8 cellular contexts compared by ENCODE assay signal in the genomic region with DNA sequence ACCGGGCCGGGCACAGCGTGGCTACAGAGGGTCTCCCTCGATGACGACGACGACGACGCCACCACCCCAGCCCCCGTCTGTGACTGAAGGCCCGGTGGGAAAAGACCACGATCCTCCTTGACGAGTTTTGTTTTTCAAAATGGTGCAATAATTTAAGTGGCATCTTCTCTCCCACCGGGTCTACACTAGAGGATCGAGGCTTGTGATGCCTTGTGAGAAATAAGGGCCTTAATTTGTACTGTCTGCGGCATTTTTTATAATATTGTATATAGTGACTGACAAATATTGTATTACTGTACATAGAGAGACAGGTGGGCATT. TPM values are rescaled to one million over a fixed set of nuclear protein-coding genes. Genes with fewer than 3 reads are reported as not detected.
A peak's percentile ranks its signal among the peaks of the same experiment; 100 is the strongest.
DNase-seq lines count a peak whose midpoint lies in the region; ATAC-seq and TF ChIP-seq lines count a peak whose summit lies in the region.
"Had no signal": no experiment of that assay in that cellular context is flagged by ENCODE, and none has a peak within 500 bp of the region (broad histone marks: within the 10 kb centered on the region; RNA-seq: fewer than 3 reads in every experiment).

No MANE protein-coding gene starts in this region.

- H3K36me3 ChIP-seq in GM23248 (ENCODE audit: low read depth), result peaks cover 23% of the 10 kb centered on the region

- in situ Hi-C loops in GM23248 (cut with MboI) (no loop called here), GM13977 (cut with MboI; ENCODE audit: low pct_unique_long_range_greater_than_20kb, low sequenced_read_pairs, unreplicated experiment) (no loop called here)

- no peaks in the 10 kb centered on the region for H4K20me1 ChIP-seq in GM23248 (ENCODE audit: insufficient read depth)

- no peak overlapping the region for H2AFZ ChIP-seq in GM23248

- H3K4me3 ChIP-seq in GM23248, result peak overlapping the region; percentile 94
- H3K4me3 ChIP-seq in iPS-11a (ENCODE audit: low read depth, low read length), result peak overlapping the region; percentile 20

- peaks cover 29% of the 10 kb centered on the region for H3K79me2 ChIP-seq in GM23248 (ENCODE audit: insufficient read depth)

- CTCF ChIA-PET in activated CD4-positive, alpha-beta memory T cell treated with anti-CD3 and anti-CD28 coated beads for 36 hours (lab: Charles Lee), result interaction anchor here (1.3 to 4.5 kb wide), 3 partner anchors 15 to 56 kb away, joined by 3 to 24 read pairs (median 8); no protein-coding TSS in a partner anchor

- no peaks in the 10 kb centered on the region for H3K9me2 ChIP-seq in GM23248 (ENCODE audit: insufficient read depth)

- POLR2A ChIA-PET in activated CD4-positive, alpha-beta memory T cell treated with anti-CD3 and anti-CD28 coated beads for 36 hours (lab: Charles Lee), result interaction anchor here (2.0 kb wide), 1 partner anchor 15 kb away, joined by 16 read pairs; no protein-coding TSS in a partner anchor

- no peak for TF ChIP-seq CTCF in GM13977 (IDR thresholded peaks at IDR 0.05; ENCODE audit: extremely low read depth, insufficient read depth, missing control alignments)

- WGBS in GM23248 (ENCODE audit: low coverage in 1 of 2, low lambda C conversion rate in 2 of 2, missing lambda C conversion rate in 2 of 2), 2 experiments, result 84 to 89% methylated on average over 16 of the region's 16 CpGs

- intact Hi-C loops in activated CD4-positive, alpha-beta memory T cell treated with anti-CD3 and anti-CD28 coated beads for 36 hours (cut with micrococcal nuclease), result loop anchor here (5.0 to 10.0 kb wide), 3 partner anchors 45 to 252 kb away; partner anchors contain the start of gene TPM4

- peaks cover 46% of the 10 kb centered on the region for H3F3A ChIP-seq in GM23248 (ENCODE audit: insufficient read depth)

- H3K4me1 Mint-ChIP-seq in activated CD4-positive, alpha-beta memory T cell treated with anti-CD3 and anti-CD28 coated beads for 36 hours (ENCODE audit: low read depth), result peaks cover 52% of the 10 kb centered on the region
- H3K4me1 Mint-ChIP-seq in stimulated activated memory B cell treated with anti-CD40 and anti-IgM and Interleukin-4, amounts not matched to agents 10 μg/mL and 1 μg/mL and 100 μg/mL, for 72 hours, result peaks cover 83% of the 10 kb centered on the region

- peak overlapping the region; percentile 81 for H3K27ac ChIP-seq in GM23248
- H3K27ac ChIP-seq: SK-N-MC had no signal

- peak overlapping the region; percentile 48 for H3K4me3 Mint-ChIP-seq in activated CD4-positive, alpha-beta memory T cell treated with anti-CD3 and anti-CD28 coated beads for 36 hours
- H3K4me3 Mint-ChIP-seq in stimulated activated memory B cell treated with anti-CD40 and anti-IgM and Interleukin-4, amounts not matched to agents 10 μg/mL and 1 μg/mL and 100 μg/mL, for 72 hours, result peak overlapping the region; percentile 89

- H3K4me2 ChIP-seq in GM23248 (ENCODE audit: unreplicated experiment), result peak overlapping the region; percentile 89

- peak; percentile 28 for DNase-seq in GM23248
- no peak for DNase-seq in activated CD4-positive, alpha-beta memory T cell treated with anti-CD3 and anti-CD28 coated beads for 36 hours
- DNase-seq in GM13977 (ENCODE audit: low spot score), result no peak
- DNase-seq in NCI-H1105 (lab: John Stamatoyannopoulos, UW), result no peak

- no peaks in the 10 kb centered on the region for H3K9me3 Mint-ChIP-seq in activated CD4-positive, alpha-beta memory T cell treated with anti-CD3 and anti-CD28 coated beads for 36 hours
- H3K9me3 Mint-ChIP-seq in stimulated activated memory B cell treated with anti-CD40 and anti-IgM and Interleukin-4, amounts not matched to agents 10 μg/mL and 1 μg/mL and 100 μg/mL, for 72 hours, result no peaks in the 10 kb centered on the region

- H3K4me1 ChIP-seq in GM23248 (ENCODE audit: insufficient read depth), result peaks cover 38% of the 10 kb centered on the region

- no peaks in the 10 kb centered on the region for H3K27me3 ChIP-seq in GM23248 (replicated peaks; ENCODE audit: insufficient read depth)

- H3K9me3 ChIP-seq in GM23248 (ENCODE audit: low read depth), result no peaks in the 10 kb centered on the region

- peaks cover 12% of the 10 kb centered on the region for H3K36me3 Mint-ChIP-seq in activated CD4-positive, alpha-beta memory T cell treated with anti-CD3 and anti-CD28 coated beads for 36 hours
- peaks cover 27% of the 10 kb centered on the region for H3K36me3 Mint-ChIP-seq in stimulated activated memory B cell treated with anti-CD40 and anti-IgM and Interleukin-4, amounts not matched to agents 10 μg/mL and 1 μg/mL and 100 μg/mL, for 72 hours

- peaks cover 22% of the 10 kb centered on the region for H3K27me3 Mint-ChIP-seq in activated CD4-positive, alpha-beta memory T cell treated with anti-CD3 and anti-CD28 coated beads for 36 hours
- no peaks in the 10 kb centered on the region for H3K27me3 Mint-ChIP-seq in stimulated activated memory B cell treated with anti-CD40 and anti-IgM and Interleukin-4, amounts not matched to agents 10 μg/mL and 1 μg/mL and 100 μg/mL, for 72 hours

- H3K9ac ChIP-seq in GM23248, result peak overlapping the region; percentile 91

- ATAC-seq in stimulated activated memory B cell treated with anti-CD40 and anti-IgM and Interleukin-4, amounts not matched to agents 10 μg/mL and 1 μg/mL and 100 μg/mL, for 72 hours, result no peak
- no peak for ATAC-seq in GM18868 (IDR thresholded peaks at IDR 0.05; ENCODE audit: unreplicated experiment)

- no peak overlapping the region for H3K27ac Mint-ChIP-seq in activated CD4-positive, alpha-beta memory T cell treated with anti-CD3 and anti-CD28 coated beads for 36 hours
- peak overlapping the region; percentile 85 for H3K27ac Mint-ChIP-seq in stimulated activated memory B cell treated with anti-CD40 and anti-IgM and Interleukin-4, amounts not matched to agents 10 μg/mL and 1 μg/mL and 100 μg/mL, for 72 hours

RNA-seq across cellular contexts. Expression of gene KLF2, which starts 2.5 kb away (rescaled TPM):
- total RNA-seq in GM23248 (2014; rRNA removed; shearing (Covaris generic)), result 3.3 and 11.3 TPM in 2 replicates
- 7.8 and 10.8 TPM in 2 replicates for polyA plus RNA-seq in GM23248 (2016; fragmentation: Nextera tagmentation; extraction: Ambion mirVana)
- 1 to 10 TPM; 1.7 TPM for total RNA-seq in activated CD4-positive, alpha-beta memory T cell treated with anti-CD3 and anti-CD28 coated beads for 36 hours
